Comparison of ENCODE assay signal across 25 cellular contexts in the genomic region with DNA sequence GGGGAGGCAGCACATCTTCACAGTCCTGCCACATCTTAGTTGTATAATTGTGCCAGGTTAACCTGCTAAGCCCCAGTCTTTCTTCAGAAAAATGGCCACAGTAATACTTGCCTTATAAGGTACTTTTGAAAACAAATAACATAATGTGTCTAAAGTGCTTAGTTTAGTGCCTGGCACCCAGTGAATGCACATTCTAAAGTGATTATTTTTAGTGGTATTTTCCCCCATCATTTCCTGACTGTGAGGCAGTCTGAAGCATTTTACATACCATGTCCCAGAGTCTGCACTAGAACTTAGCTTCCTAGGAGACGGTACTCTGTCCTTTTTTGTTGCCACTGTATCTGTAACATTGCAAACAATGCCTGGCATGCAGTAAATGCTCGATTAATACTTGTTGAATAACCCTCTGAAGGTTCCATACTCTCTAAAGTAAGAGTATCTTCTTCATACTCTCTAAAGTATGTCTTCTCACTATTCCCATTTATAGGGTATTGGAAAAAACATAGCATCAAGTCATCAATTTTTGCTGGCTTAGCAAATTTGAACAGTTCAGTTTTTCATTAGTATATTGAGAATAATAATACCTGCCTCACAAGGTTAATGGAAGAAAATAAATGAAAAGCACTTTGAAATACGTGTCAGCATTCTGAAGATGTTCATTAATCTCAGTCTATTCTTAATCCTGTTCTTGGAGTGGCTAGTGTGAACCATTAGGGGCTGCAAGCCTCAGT. TPM values are rescaled to one million over a fixed set of nuclear protein-coding genes. Genes with fewer than 3 reads are reported as not detected.
DNase-seq lines count a peak whose midpoint lies in the region; ATAC-seq, FAIRE-seq and TF ChIP-seq lines count a peak whose summit lies in the region.
"Had no signal": no experiment of that assay in that cellular context is flagged by ENCODE, and none has a peak within 500 bp of the region (broad histone marks: within the 10 kb centered on the region; RNA-seq: fewer than 3 reads in every experiment).

No MANE protein-coding gene starts in this region.

- no peak overlapping the region for H3K14ac ChIP-seq in H1 (ENCODE audit: insufficient read length)

- H2BK5ac ChIP-seq in H1 (ENCODE audit: low read depth, low read length) = no peak overlapping the region

- no peak overlapping the region for H4K5ac ChIP-seq in H1 (ENCODE audit: insufficient read length, low read depth, low read length)

- H3K9me3 ChIP-seq in ascending aorta (peaks cover 0 to 6% of the 10 kb centered on the region in 2 donors), H1 (ENCODE audit: insufficient read depth in 2 of 2, low read depth in 1 of 2, low read length in 1 of 2) (no peaks in the 10 kb centered on the region), aorta (ENCODE audit: control insufficient read depth, low read length) (no peaks in the 10 kb centered on the region)

- H2BK15ac ChIP-seq in H1 (ENCODE audit: low read length) = no peak overlapping the region

- intact Hi-C loops in ascending aorta (cut with DNase I) = no loop called here
- intact Hi-C loops in aorta (cut with DNase I) = no loop called here
- intact Hi-C loops in left ventricle myocardium superior (cut with micrococcal nuclease) = no loop called here

- no peak overlapping the region for H3K4me2 ChIP-seq in H1 (ENCODE audit: insufficient read depth in 1 of 2, low read depth in 2 of 2, low read length in 2 of 2)
- H3K4me2 ChIP-seq: BLaER1 treated with 17β-estradiol and CSF1 and Interleukin-3, amounts not matched to agents 10 nM and 100 nM had no signal

- no peak for TF ChIP-seq CTCF in D721Med (IDR thresholded peaks at IDR 0.05; ENCODE audit: insufficient read depth, missing control alignments)
- TF ChIP-seq CTCF in ascending aorta (IDR thresholded peaks at IDR 0.05) = no peak
- no peak for TF ChIP-seq CTCF in H1 (IDR thresholded peaks at IDR 0.05; ENCODE audit: control extremely low read depth in 1 of 3, insufficient read depth in 1 of 3, low read depth in 1 of 3, low read length in 3 of 3)

- H4K8ac ChIP-seq in H1 (ENCODE audit: extremely low read depth, insufficient read depth, low read length) = no peak overlapping the region

- H2BK12ac ChIP-seq in H1 (ENCODE audit: low read depth, low read length) = no peak overlapping the region

- ATAC-seq in aorta (ENCODE audit: low FRiP score) (peak; percentile 8), left ventricle myocardium superior (no peak)
- ATAC-seq: CD8-positive, alpha-beta T cell had no signal

- H3K36me3 ChIP-seq in ascending aorta (no peaks in the 10 kb centered on the region), H1 (ENCODE audit: control insufficient read depth in 2 of 4, insufficient read depth in 4 of 4, low read length in 3 of 4) (no peaks in the 10 kb centered on the region), aorta (ENCODE audit: control insufficient read depth in 1 of 2, insufficient read depth in 2 of 2, low read length in 1 of 2) (no peaks in the 10 kb centered on the region)
- H3K36me3 ChIP-seq: BLaER1 treated with 17β-estradiol and CSF1 and Interleukin-3, amounts not matched to agents 10 nM and 100 nM; MG63 had no signal

- no peak overlapping the region for H2BK20ac ChIP-seq in H1 (ENCODE audit: low read length)

- no peaks in the 10 kb centered on the region for H3K79me1 ChIP-seq in H1 (ENCODE audit: low read depth, low read length)

- H3K9ac ChIP-seq in H1 (replicated peaks in 1 of 4; ENCODE audit: extremely low read depth in 1 of 4, low read depth in 3 of 4, low read length in 3 of 4) = no peak overlapping the region
- H3K9ac ChIP-seq: BLaER1 treated with 17β-estradiol and CSF1 and Interleukin-3, amounts not matched to agents 10 nM and 100 nM had no signal

- 86% methylated on average over 3 of the region's 3 CpGs; no CpG with 5 or more reads in 1 of the 2 experiments for WGBS in H1 (ENCODE audit: extremely low coverage in 1 of 2, insufficient coverage in 1 of 2, insufficient read length in 1 of 2, insufficient replicate concordance in 2 of 2, low coverage in 1 of 2, low lambda C conversion rate in 2 of 2, missing lambda C conversion rate in 1 of 2), 2 experiments
- WGBS in aorta, 2 donors = 22 to 29% methylated on average over 3 of the region's 3 CpGs

- FAIRE-seq in D721Med (lab: Jason Lieb, UNC) (peak; percentile 92), H1 (lab: Jason Lieb, UNC) (no peak)
- FAIRE-seq: G401.6, GM12892 had no signal

- no peak overlapping the region for H3K18ac ChIP-seq in H1 (ENCODE audit: extremely low read depth, low read length)

- H2BK120ac ChIP-seq in H1 (replicated peaks; ENCODE audit: low read depth, low read length) = no peak overlapping the region

- TF ChIP-seq POLR2A in H1 (IDR thresholded peaks at IDR 0.05; ENCODE audit: control extremely low read depth in 1 of 2, low read depth in 2 of 2, low read length in 2 of 2) = no peak

- no peak overlapping the region for H3K23ac ChIP-seq in H1 (ENCODE audit: insufficient read length)

- H2AFZ ChIP-seq in H1 (ENCODE audit: low read length) = no peak overlapping the region

- no peak overlapping the region for H3K4ac ChIP-seq in H1 (replicated peaks; ENCODE audit: insufficient read length, low read depth, low read length)

- no peak for DNase-seq in D721Med (ENCODE audit: insufficient read length, low spot score)
- no peak for DNase-seq in ascending aorta (ENCODE audit: low spot score in 2 of 2)
- no peak for DNase-seq in H1 (ENCODE audit: low read depth in 1 of 2, low spot score in 2 of 2)
- DNase-seq in aorta = no peak
- no peak for DNase-seq in HUDEP-2 (lab: John Stamatoyannopoulos, UW; ENCODE audit: unreplicated experiment in 76 of 76)
- DNase-seq in left ventricle myocardium superior = no peak
- no peak for DNase-seq in activated T-cell treated with anti-CD3 and anti-CD28 coated beads, Interleukin-2, amount 50 U/mL, for 1 hour
- DNase-seq: ACHN; CD8-positive, alpha-beta T cell; DMS153; GOT3; MG63; NCI-H1417; NCI-H187; NCI-H2107; NCI-H2227 treated with DMSO at 0.1 percent for 48 hours; NCI-H510A; NCI-H748 treated with DMSO at 0.1 percent for 48 hours; SHP77 treated with DMSO at 0.1 percent for 48 hours had no signal

- H3K4me1 ChIP-seq in ascending aorta = peaks cover 4 to 20% of the 10 kb centered on the region in 2 donors
- peaks cover 0 to 6% (median 0%) of the 10 kb centered on the region in 4 experiments; a peak in 1 of 7 replicates for H3K4me1 ChIP-seq in H1 (replicated peaks in 1 of 4; ENCODE audit: control insufficient read depth in 3 of 4, insufficient read depth in 4 of 4, low read length in 3 of 4)
- H3K4me1 ChIP-seq in aorta (ENCODE audit: control insufficient read depth in 1 of 2, insufficient read depth in 2 of 2, low read length in 2 of 2) = peaks cover 1 to 5% of the 10 kb centered on the region in 2 donors
- H3K4me1 ChIP-seq: BLaER1 treated with 17β-estradiol and CSF1 and Interleukin-3, amounts not matched to agents 10 nM and 100 nM had no signal

- no peaks in the 10 kb centered on the region for H3K79me2 ChIP-seq in H1 (ENCODE audit: control insufficient read depth in 1 of 2, insufficient read depth in 2 of 2, low read length in 2 of 2)

- peak overlapping the region; percentile 88 to 89 for H3K27ac ChIP-seq in ascending aorta
- no peak overlapping the region for H3K27ac ChIP-seq in H1 (ENCODE audit: low read depth, low read length)
- H3K27ac ChIP-seq in aorta (ENCODE audit: low read depth in 1 of 2, low read length in 2 of 2) = peak overlapping the region; percentile 73 to 98
- H3K27ac ChIP-seq: BLaER1 treated with 17β-estradiol and CSF1 and Interleukin-3, amounts not matched to agents 10 nM and 100 nM; RWPE1; SK-N-MC had no signal

- H3K4me3 ChIP-seq in ascending aorta (no peak overlapping the region), H1 (ENCODE audit: extremely low read depth in 1 of 4, insufficient read depth in 2 of 4, low read depth in 3 of 4, low read length in 4 of 4) (no peak overlapping the region), aorta (ENCODE audit: low read length in 2 of 2) (no peak overlapping the region)
- H3K4me3 ChIP-seq: BLaER1 treated with 17β-estradiol and CSF1 and Interleukin-3, amounts not matched to agents 10 nM and 100 nM; MG63; SK-N-MC had no signal

- TF ChIP-seq EP300 in H1 (IDR thresholded peaks at IDR 0.05; ENCODE audit: borderline replicate concordance in 1 of 2, low read depth in 2 of 2, low read length in 2 of 2) = no peak

- H3K23me2 ChIP-seq in H1 (ENCODE audit: low read depth, low read length) = no peaks in the 10 kb centered on the region

- POLR2A ChIA-PET in H1 (lab: Charles Lee; ENCODE audit: partially characterized antibody) = no interaction called here

- H4K91ac ChIP-seq in H1 (replicated peaks; ENCODE audit: insufficient read length, low read length) = no peak overlapping the region

- no peak overlapping the region for H3K56ac ChIP-seq in H1 (replicated peaks; ENCODE audit: insufficient read length, low read depth, low read length)

- no peak for TF ChIP-seq RAD21 in H1 (IDR thresholded peaks at IDR 0.05 in 1 of 2, conservative IDR thresholded peaks at IDR 0.05 in 1 of 2; ENCODE audit: low read depth in 2 of 2, low read length in 2 of 2)

- no peaks in the 10 kb centered on the region for H4K20me1 ChIP-seq in H1 (replicated peaks in 1 of 2; ENCODE audit: control insufficient read depth in 1 of 2, insufficient read depth in 2 of 2, low read length in 2 of 2)
- H4K20me1 ChIP-seq: BLaER1 treated with 17β-estradiol and CSF1 and Interleukin-3, amounts not matched to agents 10 nM and 100 nM had no signal

- H3K27me3 ChIP-seq in ascending aorta = no peaks in the 10 kb centered on the region
- H3K27me3 ChIP-seq in H1 (replicated peaks in 1 of 4; ENCODE audit: control insufficient read depth in 3 of 4, extremely low read depth in 1 of 4, insufficient read depth in 3 of 4, low read length in 3 of 4) = no peaks in the 10 kb centered on the region
- H3K27me3 ChIP-seq in aorta (ENCODE audit: control insufficient read depth in 1 of 2, insufficient read depth in 2 of 2, low read length in 1 of 2) = no peaks in the 10 kb centered on the region
- H3K27me3 ChIP-seq: BLaER1 treated with 17β-estradiol and CSF1 and Interleukin-3, amounts not matched to agents 10 nM and 100 nM; MG63 had no signal

- H2AK5ac ChIP-seq in H1 (ENCODE audit: low read depth, low read length) = no peak overlapping the region

- CTCF ChIA-PET in H1 (lab: Charles Lee; ENCODE audit: partially characterized antibody) = interaction anchor here (1.0 to 1.4 kb wide), 2 partner anchors 22 to 118 kb away, joined by 3 read pairs; no protein-coding TSS in a partner anchor

RNA-seq across cellular contexts. Expression of gene FMO3, which starts 43.7 kb away (rescaled TPM):
- 6.0 TPM for total RNA-seq in ascending aorta
- total RNA-seq in H1 (2021; fragmentation: NEBNext Ultra II Directional; extraction: Animal tissue kit (Norgen Biotek cat#: 25700)) = not detected in 2 replicates
- polyA plus RNA-seq in H1 (2011; rRNA removed) = not detected in 2 replicates
- not detected for polyA plus RNA-seq in H1 (2011; cell fraction: cytosol; rRNA removed)
- polyA plus RNA-seq in H1 (2011; cell fraction: nucleus; rRNA removed) = not detected
- not detected in 4 replicates for polyA plus RNA-seq in H1 (2012, experiment 1 of 2)
- not detected for polyA plus RNA-seq in H1 (2012, experiment 2 of 2)
- polyA plus RNA-seq in H1 (2013, experiment 1 of 2) = not detected
- 0.07 TPM for polyA plus RNA-seq in H1 (2013, experiment 2 of 2)
- not detected in 2 replicates for polyA minus RNA-seq in H1 (2011; rRNA and poly(A)+ RNA removed)
- not detected for polyA minus RNA-seq in H1 (2011; cell fraction: cytosol; rRNA and poly(A)+ RNA removed)
- not detected for polyA minus RNA-seq in H1 (2011; cell fraction: nucleus; rRNA and poly(A)+ RNA removed)
- 1 to 10 TPM; 2.8 to 3.7 TPM for total RNA-seq in aorta
- 10 to 100 TPM in 1 of 2 donors, 1 to 10 TPM in 1; 9.0 to 13.5 TPM for polyA plus RNA-seq in aorta
- 1.8 TPM for total RNA-seq in left ventricle myocardium superior
- total RNA-seq: CD8-positive, alpha-beta T cell; LHCN-M2 had no signal

RNA-seq across cellular contexts. Expression of gene FMO2, which starts 50.7 kb away (rescaled TPM):
- total RNA-seq in ascending aorta (90.3 TPM), aorta (100 to 1,000 TPM; 183 to 213 TPM), left ventricle myocardium superior (53.5 TPM)
- total RNA-seq in H1 (2021; fragmentation: NEBNext Ultra II Directional; extraction: Animal tissue kit (Norgen Biotek cat#: 25700)) = not detected in 2 replicates
- polyA plus RNA-seq in H1 (2011; rRNA removed) (not detected in 2 replicates), aorta (100 to 1,000 TPM; 157 to 232 TPM)
- polyA plus RNA-seq in H1 (2011; cell fraction: cytosol; rRNA removed) = not detected
- polyA plus RNA-seq in H1 (2011; cell fraction: nucleus; rRNA removed) = not detected
- not detected in 4 replicates for polyA plus RNA-seq in H1 (2012, experiment 1 of 2)
- polyA plus RNA-seq in H1 (2012, experiment 2 of 2) = not detected
- 0.10 TPM for polyA plus RNA-seq in H1 (2013, experiment 1 of 2)
- 0.04 TPM for polyA plus RNA-seq in H1 (2013, experiment 2 of 2)
- 0.15 TPM in 1 of 2 replicates, not detected in the other for polyA minus RNA-seq in H1 (2011; rRNA and poly(A)+ RNA removed)
- not detected for polyA minus RNA-seq in H1 (2011; cell fraction: cytosol; rRNA and poly(A)+ RNA removed)
- 0.80 TPM for polyA minus RNA-seq in H1 (2011; cell fraction: nucleus; rRNA and poly(A)+ RNA removed)
- total RNA-seq: CD8-positive, alpha-beta T cell; LHCN-M2 had no signal

Comparison
In these comparisons a context has a peak if more than half of its experiments do, and no peak if none do; other contexts are left out.
1. RNA of gene FMO2, which starts 50.7 kb away (total RNA-seq): 183 to 213 TPM in aorta, 90.3 TPM in ascending aorta (single experiment) and 53.5 TPM in left ventricle myocardium superior (single experiment); not detected in H1; every median in the first group is over 10 times any median in the second.